ENCODE assay signal across 1 cellular context in genomic region chr16:15949210-15950166, GRCh38.
A peak's percentile ranks its signal among the peaks of the same experiment; 100 is the strongest.
TF ChIP-seq lines count a peak whose summit lies in the region.

TSS of gene ABCC1 (plus strand) at chr16:15949616. CDS start at chr16:15949752, 136 bp downstream.

TF ChIP-seq in GM12878, 131 proteins besides CTCF, POLR2A, EP300 and RAD21 (continued from another document):
- TF ChIP-seq RBBP5 (conservative IDR thresholded peaks at IDR 0.05) (no peak), REST (IDR thresholded peaks at IDR 0.05; ENCODE audit: low read depth, low read length) (no peak), NR2F1 (conservative IDR thresholded peaks at IDR 0.05) (0 out of 2 replicates have a peak, but pooled peaks have one; percentile 11), MAX (IDR thresholded peaks at IDR 0.05; ENCODE audit: low read depth, low read length) (no peak), ZNF217 (IDR thresholded peaks at IDR 0.05) (0 out of 2 replicates have a peak, but pooled peaks have one; percentile 14), PBX3 (IDR thresholded peaks at IDR 0.05; ENCODE audit: insufficient replicate concordance, low read depth, low read length) (no peak), NRF1 (conservative IDR thresholded peaks at IDR 0.05; ENCODE audit: low read depth, low read length) (no peak), SPI1 (IDR thresholded peaks at IDR 0.05; ENCODE audit: borderline replicate concordance, insufficient read depth, low read depth, low read length) (peak; percentile 20), JUNB (IDR thresholded peaks at IDR 0.05) (no peak), YY1 (IDR thresholded peaks at IDR 0.05; ENCODE audit: low read depth, low read length) (no peak), NR2C1 (IDR thresholded peaks at IDR 0.05) (peak; percentile 8; the same call in 1 of the 2 replicates), ELK1 (IDR thresholded peaks at IDR 0.05; ENCODE audit: low read depth, low read length) (no peak), CHD1 (IDR thresholded peaks at IDR 0.05; ENCODE audit: low read depth, low read length) (no peak), BHLHE40 (IDR thresholded peaks at IDR 0.05; ENCODE audit: borderline replicate concordance in 1 of 2, low read depth in 2 of 2, low read length in 1 of 2) (peak in 1 of 2 experiments; percentile 57; a peak in 2 of 4 replicates), SUPT20H (IDR thresholded peaks at IDR 0.05; ENCODE audit: borderline replicate concordance, control insufficient read depth, low read depth, low read length) (no peak), E4F1 (IDR thresholded peaks at IDR 0.05; ENCODE audit: borderline replicate concordance, partially characterized antibody) (no peak), JUND (IDR thresholded peaks at IDR 0.05; ENCODE audit: low read depth, low read length) (no peak), DPF2 (IDR thresholded peaks at IDR 0.05) (peak; percentile 50), CEBPB (IDR thresholded peaks at IDR 0.05; ENCODE audit: borderline replicate concordance in 1 of 2, low read depth in 2 of 2, low read length in 2 of 2) (no peak), EGR1 (IDR thresholded peaks at IDR 0.05; ENCODE audit: borderline replicate concordance in 1 of 2, low read depth in 2 of 2, low read length in 2 of 2) (peak in 1 of 2 experiments; percentile 57; a peak in 1 of 3 replicates), LARP7 (IDR thresholded peaks at IDR 0.05) (peak; percentile 65), USF1 (IDR thresholded peaks at IDR 0.05; ENCODE audit: borderline replicate concordance, extremely low read length, insufficient read depth, low read depth, low read length) (no peak), GATAD2B (conservative IDR thresholded peaks at IDR 0.05; ENCODE audit: low read depth) (peak; percentile 71), SMC3 (IDR thresholded peaks at IDR 0.05; ENCODE audit: borderline replicate concordance, low read length) (no peak), ZSCAN29 (IDR thresholded peaks at IDR 0.05) (no peak), CREB1 (IDR thresholded peaks at IDR 0.05; ENCODE audit: low read depth) (no peak), KLF5 (IDR thresholded peaks at IDR 0.05; ENCODE audit: partially characterized antibody) (peak; percentile 0), SMAD5 (IDR thresholded peaks at IDR 0.05; ENCODE audit: low read depth) (no peak), STAT1 (conservative IDR thresholded peaks at IDR 0.05) (no peak), CHD4 (IDR thresholded peaks at IDR 0.05) (no peak), STAT3 (IDR thresholded peaks at IDR 0.05; ENCODE audit: low read depth, low read length) (no peak), BACH1 (IDR thresholded peaks at IDR 0.05; ENCODE audit: borderline replicate concordance) (0 out of 2 replicates have a peak, but pooled peaks have one; percentile 15), FOXM1 (IDR thresholded peaks at IDR 0.05; ENCODE audit: low read depth, low read length) (no peak), BCLAF1 (IDR thresholded peaks at IDR 0.05) (0 out of 2 replicates have a peak, but pooled peaks have one; percentile 18), IKZF1 (conservative IDR thresholded peaks at IDR 0.05) (peak; percentile 36), NKRF (conservative IDR thresholded peaks at IDR 0.05) (peak; percentile 34), NBN (IDR thresholded peaks at IDR 0.05) (0 out of 2 replicates have a peak, but pooled peaks have one; percentile 17), ZNF622 (IDR thresholded peaks at IDR 0.05) (no peak), PKNOX1 (IDR thresholded peaks at IDR 0.05) (no peak)
